ENCODE assay signal across 22 cellular contexts in genomic region chr16:86945166-86945900, GRCh38.
DNase-seq lines count a peak whose midpoint lies in the region; ATAC-seq, FAIRE-seq and TF ChIP-seq lines count a peak whose summit lies in the region.
"Had no signal": no experiment of that assay in that cellular context is flagged by ENCODE, and none has a peak within 500 bp of the region (broad histone marks: within the 10 kb centered on the region; RNA-seq: fewer than 3 reads in every experiment).

No MANE protein-coding gene starts in this region.

- H3K14ac ChIP-seq in H1 (ENCODE audit: insufficient read length) (no peak overlapping the region), trophoblast cell (ENCODE audit: low read length) (no peak overlapping the region)

- H4K8ac ChIP-seq in H1 (ENCODE audit: extremely low read depth, insufficient read depth, low read length): no peak overlapping the region
- no peak overlapping the region for H4K8ac ChIP-seq in trophoblast cell (ENCODE audit: low read depth, low read length)

- H3K9ac ChIP-seq in HUES64 (ENCODE audit: low read depth, low read length) (no peak overlapping the region), H1 (replicated peaks in 1 of 4; ENCODE audit: extremely low read depth in 1 of 4, low read depth in 3 of 4, low read length in 3 of 4) (no peak overlapping the region), trophoblast cell (ENCODE audit: low read length) (no peak overlapping the region)

- H2BK5ac ChIP-seq in H1 (ENCODE audit: low read depth, low read length): no peak overlapping the region
- H2BK5ac ChIP-seq in trophoblast cell (ENCODE audit: low read depth, low read length, poor library complexity): no peak overlapping the region

- no peak for TF ChIP-seq EP300 in H1 (IDR thresholded peaks at IDR 0.05; ENCODE audit: borderline replicate concordance in 1 of 2, low read depth in 2 of 2, low read length in 2 of 2)

- H3K4ac ChIP-seq in H1 (replicated peaks; ENCODE audit: insufficient read length, low read depth, low read length) (peak overlapping the region; percentile 21), trophoblast cell (ENCODE audit: low read depth, low read length) (no peak overlapping the region)

- H2BK20ac ChIP-seq in H1 (ENCODE audit: low read length): no peak overlapping the region

- no peak overlapping the region for H3K4me2 ChIP-seq in H1 (ENCODE audit: insufficient read depth in 1 of 2, low read depth in 2 of 2, low read length in 2 of 2)
- H3K4me2 ChIP-seq in trophoblast cell (ENCODE audit: low read length): no peak overlapping the region

- H4K91ac ChIP-seq in H1 (replicated peaks; ENCODE audit: insufficient read length, low read length) (peak overlapping the region; percentile 23), trophoblast cell (ENCODE audit: low read depth, low read length) (no peak overlapping the region)

- POLR2A ChIA-PET in H1 (lab: Charles Lee; ENCODE audit: partially characterized antibody) (interaction anchor here (0.6 kb wide), 1 partner anchor 335 kb away, joined by 3 read pairs; no protein-coding TSS in a partner anchor), GM10248 (lab: Yijun Ruan, JAX) (no interaction called here)
- POLR2A ChIA-PET in activated CD8-positive, alpha-beta T cell treated with anti-CD3 and anti-CD28 coated beads, Interleukin-2, amount 10 ng/mL, durations not matched to agents 7 days and 5 days (lab: Charles Lee): no interaction called here

- ATAC-seq in activated CD8-positive, alpha-beta T cell treated with anti-CD3 and anti-CD28 coated beads, Interleukin-2, amount 10 ng/mL, durations not matched to agents 7 days and 5 days: no peak
- no peak for ATAC-seq in HG03457 (IDR thresholded peaks at IDR 0.05; ENCODE audit: unreplicated experiment)
- ATAC-seq: Panc1 had no signal

- no peak overlapping the region for H3K56ac ChIP-seq in H1 (replicated peaks; ENCODE audit: insufficient read length, low read depth, low read length)

- no peaks in the 10 kb centered on the region for H3K27me3 ChIP-seq in HUES64 (ENCODE audit: insufficient read depth, low read length)
- no peaks in the 10 kb centered on the region for H3K27me3 ChIP-seq in H1 (replicated peaks in 1 of 4; ENCODE audit: control insufficient read depth in 3 of 4, extremely low read depth in 1 of 4, insufficient read depth in 3 of 4, low read length in 3 of 4)
- no peaks in the 10 kb centered on the region for H3K27me3 ChIP-seq in trophoblast cell (ENCODE audit: insufficient read depth, low read length)

- H3K4me1 ChIP-seq in HUES64 (ENCODE audit: insufficient read depth, low read length): peaks cover 15% of the 10 kb centered on the region
- peaks cover 0 to 7% (median 1%) of the 10 kb centered on the region in 4 experiments; a peak in 2 of 7 replicates for H3K4me1 ChIP-seq in H1 (replicated peaks in 1 of 4; ENCODE audit: control insufficient read depth in 3 of 4, insufficient read depth in 4 of 4, low read length in 3 of 4)
- peaks cover 12 to 13% of the 10 kb centered on the region in 2 experiments for H3K4me1 ChIP-seq in trophoblast cell (ENCODE audit: control insufficient read depth in 1 of 2, insufficient read depth in 2 of 2, low read length in 2 of 2)

- H3K4me1 Mint-ChIP-seq in activated CD8-positive, alpha-beta T cell treated with anti-CD3 and anti-CD28 coated beads, Interleukin-2, amount 10 ng/mL, durations not matched to agents 7 days and 5 days (ENCODE audit: low read depth): no peaks in the 10 kb centered on the region
- H3K4me1 Mint-ChIP-seq: CD4-positive, CD25-positive, alpha-beta regulatory T cell had no signal

- 0 out of 2 replicates have a peak overlapping the region, but pooled peaks have one; percentile 24 for H2AK5ac ChIP-seq in H1 (ENCODE audit: low read depth, low read length)
- peak overlapping the region; percentile 11 for H2AK5ac ChIP-seq in trophoblast cell (ENCODE audit: low read length)

- H3K36me3 ChIP-seq in HUES64 (ENCODE audit: insufficient read depth, low read length) (no peaks in the 10 kb centered on the region), H1 (ENCODE audit: control insufficient read depth in 2 of 4, insufficient read depth in 4 of 4, low read length in 3 of 4) (no peaks in the 10 kb centered on the region), trophoblast cell (ENCODE audit: control insufficient read depth in 1 of 2, insufficient read depth in 2 of 2, low read length in 2 of 2) (no peaks in the 10 kb centered on the region)

- no peak for FAIRE-seq in H1 (lab: Jason Lieb, UNC)

- H2AFZ ChIP-seq in H1 (ENCODE audit: low read length) (no peak overlapping the region), trophoblast cell (ENCODE audit: insufficient read depth, low read length, poor library complexity) (no peak overlapping the region)

- no peak overlapping the region for H3K27ac Mint-ChIP-seq in activated CD8-positive, alpha-beta T cell treated with anti-CD3 and anti-CD28 coated beads, Interleukin-2, amount 10 ng/mL, durations not matched to agents 7 days and 5 days
- H3K27ac Mint-ChIP-seq: CD4-positive, CD25-positive, alpha-beta regulatory T cell had no signal

- DNase-seq in H1 (ENCODE audit: low read depth in 1 of 2, low spot score in 2 of 2) (no peak), trophoblast cell (peak in 1 of 2 donors; percentile 7), MV-4-11 (lab: John Stamatoyannopoulos, UW) (no peak), GM10248 (ENCODE audit: extremely low spot score) (no peak)
- DNase-seq in activated CD8-positive, alpha-beta T cell treated with anti-CD3 and anti-CD28 coated beads, Interleukin-2, amount 10 ng/mL, durations not matched to agents 7 days and 5 days: no peak
- DNase-seq: CD4-positive, CD25-positive, alpha-beta regulatory T cell; DMS79; H7; HFFc6; Karpas-422; NCI-H1694; NCI-H2081; NCI-H2171; NCI-H345; NCI-H524; NCI-H774; NK-92 treated with Interleukin-12 subunit alpha and Interleukin-12 subunit beta, amount 100 ng/mL, for 24 hours; SW 1271 had no signal

- H3K27me3 Mint-ChIP-seq in activated CD8-positive, alpha-beta T cell treated with anti-CD3 and anti-CD28 coated beads, Interleukin-2, amount 10 ng/mL, durations not matched to agents 7 days and 5 days (ENCODE audit: low read depth): no peaks in the 10 kb centered on the region
- H3K27me3 Mint-ChIP-seq: CD4-positive, CD25-positive, alpha-beta regulatory T cell had no signal

- no peak overlapping the region for H3K4me3 Mint-ChIP-seq in activated CD8-positive, alpha-beta T cell treated with anti-CD3 and anti-CD28 coated beads, Interleukin-2, amount 10 ng/mL, durations not matched to agents 7 days and 5 days
- H3K4me3 Mint-ChIP-seq: CD4-positive, CD25-positive, alpha-beta regulatory T cell had no signal

- no peaks in the 10 kb centered on the region for H3K36me3 Mint-ChIP-seq in activated CD8-positive, alpha-beta T cell treated with anti-CD3 and anti-CD28 coated beads, Interleukin-2, amount 10 ng/mL, durations not matched to agents 7 days and 5 days (ENCODE audit: low read depth)
- H3K36me3 Mint-ChIP-seq: CD4-positive, CD25-positive, alpha-beta regulatory T cell had no signal

- no peak for TF ChIP-seq CTCF in H1 (IDR thresholded peaks at IDR 0.05; ENCODE audit: control extremely low read depth in 1 of 3, insufficient read depth in 1 of 3, low read depth in 1 of 3, low read length in 3 of 3)
- TF ChIP-seq CTCF in GM10248 (IDR thresholded peaks at IDR 0.05; ENCODE audit: control extremely low read depth, extremely low read depth, low read depth, missing control alignments): no peak

- CTCF ChIA-PET in H1 (lab: Charles Lee; ENCODE audit: partially characterized antibody): interaction anchor here (0.7 kb wide), 1 partner anchor 11 kb away, joined by 5 read pairs; no protein-coding TSS in a partner anchor
- CTCF ChIA-PET in activated CD8-positive, alpha-beta T cell treated with anti-CD3 and anti-CD28 coated beads, Interleukin-2, amount 10 ng/mL, durations not matched to agents 7 days and 5 days (lab: Charles Lee): no interaction called here
- CTCF ChIA-PET in GM10248 (lab: Yijun Ruan, JAX): no interaction called here

- no peaks in the 10 kb centered on the region for H3K9me3 ChIP-seq in HUES64 (ENCODE audit: insufficient read depth, low read depth, low read length)
- no peaks in the 10 kb centered on the region for H3K9me3 ChIP-seq in H1 (ENCODE audit: insufficient read depth in 2 of 2, low read depth in 1 of 2, low read length in 1 of 2)
- peaks cover 7% of the 10 kb centered on the region for H3K9me3 ChIP-seq in trophoblast cell (ENCODE audit: insufficient read depth, low read depth, low read length)

- peak overlapping the region; percentile 29; the same call in 1 of the 2 replicates for H3K27ac ChIP-seq in HUES64 (ENCODE audit: low read depth, low read length)
- H3K27ac ChIP-seq in H1 (ENCODE audit: low read depth, low read length): no peak overlapping the region
- H3K27ac ChIP-seq in trophoblast cell (ENCODE audit: low read depth, low read length): no peak overlapping the region
- H3K27ac ChIP-seq: SK-N-MC had no signal

- H3K79me1 ChIP-seq in H1 (ENCODE audit: low read depth, low read length) (no peaks in the 10 kb centered on the region), trophoblast cell (ENCODE audit: low read length) (peaks cover 8% of the 10 kb centered on the region)

- no peak for TF ChIP-seq RAD21 in H1 (IDR thresholded peaks at IDR 0.05 in 1 of 2, conservative IDR thresholded peaks at IDR 0.05 in 1 of 2; ENCODE audit: low read depth in 2 of 2, low read length in 2 of 2)

- H2BK15ac ChIP-seq in H1 (ENCODE audit: low read length): no peak overlapping the region

- H3K4me3 ChIP-seq in HUES64 (ENCODE audit: low read length) (no peak overlapping the region), H1 (ENCODE audit: extremely low read depth in 1 of 4, insufficient read depth in 2 of 4, low read depth in 3 of 4, low read length in 4 of 4) (no peak overlapping the region), trophoblast cell (ENCODE audit: low read depth, low read length) (no peak overlapping the region)
- H3K4me3 ChIP-seq: SK-N-MC had no signal

- no peaks in the 10 kb centered on the region for H3K9me3 Mint-ChIP-seq in activated CD8-positive, alpha-beta T cell treated with anti-CD3 and anti-CD28 coated beads, Interleukin-2, amount 10 ng/mL, durations not matched to agents 7 days and 5 days (ENCODE audit: insufficient read depth)
- H3K9me3 Mint-ChIP-seq: HFFc6 had no signal

- H3K23ac ChIP-seq in H1 (ENCODE audit: insufficient read length) (no peak overlapping the region), trophoblast cell (ENCODE audit: low read length) (no peak overlapping the region)

- H3K79me2 ChIP-seq in H1 (ENCODE audit: control insufficient read depth in 1 of 2, insufficient read depth in 2 of 2, low read length in 2 of 2) (no peaks in the 10 kb centered on the region), trophoblast cell (ENCODE audit: control insufficient read depth, insufficient read depth, low read length, poor library complexity) (peaks cover 4% of the 10 kb centered on the region)

- H4K20me1 ChIP-seq in H1 (replicated peaks in 1 of 2; ENCODE audit: control insufficient read depth in 1 of 2, insufficient read depth in 2 of 2, low read length in 2 of 2): no peaks in the 10 kb centered on the region

- H4K12ac ChIP-seq in trophoblast cell (ENCODE audit: low read depth, low read length): no peak overlapping the region

- no peak for TF ChIP-seq POLR2A in H1 (IDR thresholded peaks at IDR 0.05; ENCODE audit: control extremely low read depth in 1 of 2, low read depth in 2 of 2, low read length in 2 of 2)

- H2BK120ac ChIP-seq in H1 (replicated peaks; ENCODE audit: low read depth, low read length) (no peak overlapping the region), trophoblast cell (ENCODE audit: insufficient read depth, low read length, poor library complexity) (peak overlapping the region; percentile 2)

- H3K18ac ChIP-seq in H1 (ENCODE audit: extremely low read depth, low read length) (peak overlapping the region; percentile 22; the same call in 1 of the 2 replicates), trophoblast cell (ENCODE audit: low read length) (no peak overlapping the region)

- no peak overlapping the region for H4K5ac ChIP-seq in H1 (ENCODE audit: insufficient read length, low read depth, low read length)

- 88% methylated on average over 22 of the region's 22 CpGs for WGBS in HUES64
- WGBS in H1 (ENCODE audit: extremely low coverage in 1 of 2, insufficient coverage in 1 of 2, insufficient read length in 1 of 2, insufficient replicate concordance in 2 of 2, low coverage in 1 of 2, low lambda C conversion rate in 2 of 2, missing lambda C conversion rate in 1 of 2), 2 experiments: 87% methylated on average over 22 of the region's 22 CpGs; no CpG with 5 or more reads in 1 of the 2 experiments
- no CpG with 5 or more reads among the region's 22 CpGs for WGBS in trophoblast cell (ENCODE audit: extremely low coverage, insufficient coverage, insufficient read length)

- H2BK12ac ChIP-seq in H1 (ENCODE audit: low read depth, low read length): 0 out of 2 replicates have a peak overlapping the region, but pooled peaks have one; percentile 75
- H2BK12ac ChIP-seq in trophoblast cell (ENCODE audit: low read length): peak overlapping the region; percentile 5

- H3K23me2 ChIP-seq in H1 (ENCODE audit: low read depth, low read length): no peaks in the 10 kb centered on the region
